25 cellular contexts compared by ENCODE assay signal in genomic region chr20:43138061-43138860, GRCh38. TPM values are rescaled to one million over a fixed set of nuclear protein-coding genes. Genes with fewer than 3 reads are reported as not detected.
DNase-seq lines count a peak whose midpoint lies in the region; ATAC-seq and TF ChIP-seq lines count a peak whose summit lies in the region.
"Had no signal": no experiment of that assay in that cellular context is flagged by ENCODE, and none has a peak within 500 bp of the region (broad histone marks: within the 10 kb centered on the region; RNA-seq: fewer than 3 reads in every experiment).

No MANE protein-coding gene starts in this region.

- DNase-seq in left cardiac atrium (peak; percentile 38), cardiac septum (ENCODE audit: low spot score) (no peak), cerebellum (ENCODE audit: low spot score) (peak; percentile 15), mucosa of gallbladder (ENCODE audit: low spot score) (peak; percentile 30), transverse colon (no peak), progenitor cell of endocrine pancreas (ENCODE audit: low spot score, unreplicated experiment) (no peak), RKO (ENCODE audit: low spot score) (no peak)
- DNase-seq: DMS153; effector CD8-positive, alpha-beta T cell; mesendoderm; NCI-H1417; NCI-H2029; NCI-H524 treated with DMSO at 0.1 percent for 48 hours; OCI-M1; T-helper 2 cell had no signal

- H3K4me3 ChIP-seq in transverse colon: no peak overlapping the region
- H3K4me3 ChIP-seq: upper lobe of left lung had no signal

- no peaks in the 10 kb centered on the region for H3K9me3 ChIP-seq in transverse colon
- H3K9me3 ChIP-seq: neutrophil, upper lobe of left lung had no signal

- no peaks in the 10 kb centered on the region for H3K36me3 ChIP-seq in transverse colon
- H3K36me3 ChIP-seq: neutrophil, upper lobe of left lung had no signal

- no peaks in the 10 kb centered on the region for H3K27me3 ChIP-seq in transverse colon
- H3K27me3 ChIP-seq: neutrophil, upper lobe of left lung had no signal

- peaks cover 18% of the 10 kb centered on the region for H3K4me1 Mint-ChIP-seq in progenitor cell of endocrine pancreas (ENCODE audit: low read depth)
- H3K4me1 Mint-ChIP-seq: stimulated activated memory B cell treated with anti-CD40 and anti-IgM and Interleukin-4, amounts not matched to agents 10 μg/mL and 1 μg/mL and 100 μg/mL, for 72 hours had no signal

- no peak for TF ChIP-seq EP300 in transverse colon (IDR thresholded peaks at IDR 0.05; ENCODE audit: low read depth)

- no peak for TF ChIP-seq POLR2A in transverse colon (IDR thresholded peaks at IDR 0.05)

- TF ChIP-seq CTCF in transverse colon (IDR thresholded peaks at IDR 0.05) (no peak), progenitor cell of endocrine pancreas (IDR thresholded peaks at IDR 0.05; ENCODE audit: unreplicated experiment) (no peak)

- ATAC-seq in left cardiac atrium (peak; percentile 23 to 45), HG03442 (IDR thresholded peaks at IDR 0.05; ENCODE audit: unreplicated experiment) (no peak)
- ATAC-seq: left lobe of liver; SK-N-SH treated with all-trans-retinoic acid at 6 μM for 48 hours; stimulated activated memory B cell treated with anti-CD40 and anti-IgM and Interleukin-4, amounts not matched to agents 10 μg/mL and 1 μg/mL and 100 μg/mL, for 72 hours had no signal

- no peaks in the 10 kb centered on the region for H3K27me3 Mint-ChIP-seq in progenitor cell of endocrine pancreas
- H3K27me3 Mint-ChIP-seq: stimulated activated memory B cell treated with anti-CD40 and anti-IgM and Interleukin-4, amounts not matched to agents 10 μg/mL and 1 μg/mL and 100 μg/mL, for 72 hours had no signal

- H3K27ac Mint-ChIP-seq in progenitor cell of endocrine pancreas: no peak overlapping the region
- H3K27ac Mint-ChIP-seq: activated naive CD8-positive, alpha-beta T cell; stimulated activated memory B cell treated with anti-CD40 and anti-IgM and Interleukin-4, amounts not matched to agents 10 μg/mL and 1 μg/mL and 100 μg/mL, for 72 hours had no signal

- no peak overlapping the region for H3K27ac ChIP-seq in transverse colon
- H3K27ac ChIP-seq: neutrophil, upper lobe of left lung had no signal

- no peaks in the 10 kb centered on the region for H3K36me3 Mint-ChIP-seq in progenitor cell of endocrine pancreas (ENCODE audit: insufficient read depth)
- H3K36me3 Mint-ChIP-seq: activated naive CD8-positive, alpha-beta T cell; stimulated activated memory B cell treated with anti-CD40 and anti-IgM and Interleukin-4, amounts not matched to agents 10 μg/mL and 1 μg/mL and 100 μg/mL, for 72 hours had no signal

- no peaks in the 10 kb centered on the region for H3K4me1 ChIP-seq in transverse colon
- H3K4me1 ChIP-seq: upper lobe of left lung had no signal

- intact Hi-C loops in left cardiac atrium (cut with DNase I) (no loop called here), cardiac septum (cut with DNase I) (no loop called here), transverse colon (cut with DNase I; ENCODE audit: low total_unique reads) (no loop called here)

- 71% methylated on average over 17 of the region's 17 CpGs; no CpG with 5 or more reads in 1 of the 2 donors for WGBS in transverse colon (ENCODE audit: low coverage in 1 of 2), 2 donors

- in situ Hi-C loops in transverse colon (cut with MboI; ENCODE audit: low pct_ligation_motif_present in 1 of 4, low pct_unique_long_range_greater_than_20kb in 1 of 4, low sequenced_read_pairs in 3 of 4): no loop called here

- H3K4me3 Mint-ChIP-seq in progenitor cell of endocrine pancreas (ENCODE audit: low read depth): no peak overlapping the region
- H3K4me3 Mint-ChIP-seq: activated naive CD8-positive, alpha-beta T cell; stimulated activated memory B cell treated with anti-CD40 and anti-IgM and Interleukin-4, amounts not matched to agents 10 μg/mL and 1 μg/mL and 100 μg/mL, for 72 hours had no signal

- no peaks in the 10 kb centered on the region for H3K9me3 Mint-ChIP-seq in progenitor cell of endocrine pancreas (ENCODE audit: low read depth)
- H3K9me3 Mint-ChIP-seq: stimulated activated memory B cell treated with anti-CD40 and anti-IgM and Interleukin-4, amounts not matched to agents 10 μg/mL and 1 μg/mL and 100 μg/mL, for 72 hours had no signal

RNA-seq across cellular contexts. Expression of gene PTPRT, which starts 51.4 kb away (rescaled TPM):
- total RNA-seq in left cardiac atrium: under 1 TPM; 0.26 to 0.27 TPM
- total RNA-seq in cardiac septum: 0.03 TPM
- 21.1 TPM for total RNA-seq in cerebellum
- total RNA-seq in mucosa of gallbladder: 45.0 TPM
- under 1 TPM; under 0.01 to 0.64 (median 0.40) TPM for total RNA-seq in transverse colon
- total RNA-seq in progenitor cell of endocrine pancreas: 49.0 and 65.9 TPM in 2 replicates
- total RNA-seq: A172, bronchial epithelial cell, myocyte had no signal

Comparison
In these comparisons a context has a peak if more than half of its experiments do, and no peak if none do; other contexts are left out.
1. DNase-seq: peak in left cardiac atrium (single experiment), cerebellum (single experiment) and mucosa of gallbladder (single experiment); none in cardiac septum (single experiment), transverse colon (single experiment), progenitor cell of endocrine pancreas (single experiment) and RKO (single experiment).
2. RNA of gene PTPRT, which starts 51.4 kb away (total RNA-seq): 49.0 to 65.9 TPM in progenitor cell of endocrine pancreas, 45.0 TPM in mucosa of gallbladder (single experiment) and 21.1 TPM in cerebellum (single experiment); under 0.01 to 0.64 TPM in transverse colon, 0.26 to 0.27 TPM in left cardiac atrium and 0.03 TPM in cardiac septum (single experiment); every median in the first group is over 10 times any median in the second.